Comparison of ENCODE assay signal across 28 cellular contexts in genomic region chr6:106502534-106502933, GRCh38.
A peak's percentile ranks its signal among the peaks of the same experiment; 100 is the strongest.
DNase-seq lines count a peak whose midpoint lies in the region; ATAC-seq, FAIRE-seq and TF ChIP-seq lines count a peak whose summit lies in the region.
"Had no signal": no experiment of that assay in that cellular context is flagged by ENCODE, and none has a peak within 500 bp of the region (broad histone marks: within the 10 kb centered on the region; RNA-seq: fewer than 3 reads in every experiment).

No MANE protein-coding gene starts in this region.

- H3K4me1 ChIP-seq in BLaER1 treated with 17β-estradiol and CSF1 and Interleukin-3, amounts not matched to agents 10 nM and 100 nM, result peaks cover 0 to 25% (median 6%) of the 10 kb centered on the region in 10 experiments; a peak in 8 of 20 replicates
- peaks cover 0 to 4% of the 10 kb centered on the region in 2 donors for H3K4me1 ChIP-seq in lung (ENCODE audit: control insufficient read depth in 2 of 2, insufficient read depth in 2 of 2, low read length in 2 of 2)
- H3K4me1 ChIP-seq: sigmoid colon had no signal

- TF ChIP-seq CTCF in NB4 (IDR thresholded peaks at IDR 0.05; ENCODE audit: low read depth, low read length), result no peak
- TF ChIP-seq CTCF in bronchial epithelial cell (IDR thresholded peaks at IDR 0.05; ENCODE audit: insufficient read depth, low read length, severe bottlenecking), result no peak
- no peak for TF ChIP-seq CTCF in lung (IDR thresholded peaks at IDR 0.05; ENCODE audit: control extremely low read depth, extremely low read depth)

- H3K9ac ChIP-seq in BLaER1 treated with 17β-estradiol and CSF1 and Interleukin-3, amounts not matched to agents 10 nM and 100 nM, result no peak overlapping the region

- H3K9me3 ChIP-seq in BLaER1 treated with 17β-estradiol and CSF1 and Interleukin-3, amounts not matched to agents 10 nM and 100 nM (replicated peaks in 1 of 11), result no peaks in the 10 kb centered on the region
- no peaks in the 10 kb centered on the region for H3K9me3 ChIP-seq in lung (ENCODE audit: control insufficient read depth in 2 of 2, insufficient read depth in 1 of 2, low read length in 1 of 2)
- H3K9me3 ChIP-seq in MG63, result no peaks in the 10 kb centered on the region
- H3K9me3 ChIP-seq: neutrophil, sigmoid colon, thoracic aorta had no signal

- no peak overlapping the region for H3K4me3 ChIP-seq in BLaER1 treated with 17β-estradiol and CSF1 and Interleukin-3, amounts not matched to agents 10 nM and 100 nM
- H3K4me3 ChIP-seq in NB4 (ENCODE audit: low read depth, low read length), result no peak overlapping the region
- no peak overlapping the region for H3K4me3 ChIP-seq in bronchial epithelial cell (ENCODE audit: low read depth, low read length)
- no peak overlapping the region for H3K4me3 ChIP-seq in lung
- no peak overlapping the region for H3K4me3 ChIP-seq in MG63
- H3K4me3 ChIP-seq: sigmoid colon, thoracic aorta had no signal

- peak; percentile 84 for ATAC-seq in lung (ENCODE audit: insufficient read depth, low FRiP score)
- ATAC-seq: activated naive CD8-positive, alpha-beta T cell treated with anti-CD3 and anti-CD28 coated beads, Interleukin-2, amount 50 U/mL, for 24 hours; Right ventricle myocardium inferior had no signal

- DNase-seq in NB4 (ENCODE audit: low read depth) (peak; percentile 59), bronchial epithelial cell (ENCODE audit: low read depth) (peak; percentile 98), lung (ENCODE audit: low spot score) (no peak), pons (ENCODE audit: low spot score) (no peak), DMS114 treated with DMSO at 0.1 percent for 48 hours (lab: John Stamatoyannopoulos, UW; ENCODE audit: unreplicated experiment) (no peak), NCI-H2107 (lab: John Stamatoyannopoulos, UW) (no peak), MG63 (no peak)
- DNase-seq: ACHN; activated CD4-positive, alpha-beta T cell treated with anti-CD3 and anti-CD28 coated beads for 48 hours; activated CD8-positive, alpha-beta memory T cell treated with anti-CD3 and anti-CD28 coated beads for 24 hours; activated gamma-delta T cell treated with Interleukin-2 at 50 U/mL for 16 hours; activated naive CD8-positive, alpha-beta T cell treated with anti-CD3 and anti-CD28 coated beads, Interleukin-2, amount 50 U/mL, for 24 hours; activated T-cell treated with anti-CD3 and anti-CD28 coated beads, Interleukin-2, amount 50 U/mL, for 24 hours; Calu3; cerebellar nuclear complex; DND-41; H9; mesenchymal stem cell; NCI-H1436 treated with DMSO at 0.1 percent for 48 hours; NCI-H774; sigmoid colon; stimulated activated naive CD4-positive, alpha-beta T cell treated with Interleukin-2 at 50 U/mL for 16 hours had no signal

- FAIRE-seq in bronchial epithelial cell (lab: Jason Lieb, UNC), result no peak
- FAIRE-seq: endothelial cell of umbilical vein, GM18507 had no signal

- no peaks in the 10 kb centered on the region for H4K20me1 ChIP-seq in BLaER1 treated with 17β-estradiol and CSF1 and Interleukin-3, amounts not matched to agents 10 nM and 100 nM

- WGBS in lung, 2 donors, result 65 to 71% methylated on average over 4 of the region's 4 CpGs

- TF ChIP-seq POLR2A in NB4 (IDR thresholded peaks at IDR 0.05; ENCODE audit: extremely low read depth, insufficient read length), result no peak

- H3K4me2 ChIP-seq in BLaER1 treated with 17β-estradiol and CSF1 and Interleukin-3, amounts not matched to agents 10 nM and 100 nM, result peak overlapping the region in 7 of 11 experiments; percentile 13 to 84 (median 54); a peak in 11 of 22 replicates

- no peaks in the 10 kb centered on the region for H3K36me3 ChIP-seq in BLaER1 treated with 17β-estradiol and CSF1 and Interleukin-3, amounts not matched to agents 10 nM and 100 nM
- peaks cover 8% of the 10 kb centered on the region for H3K36me3 ChIP-seq in bronchial epithelial cell (ENCODE audit: control insufficient read depth, insufficient read depth, low read length)
- H3K36me3 ChIP-seq in lung (ENCODE audit: control insufficient read depth in 2 of 2, insufficient read depth in 2 of 2, low read length in 2 of 2), result no peaks in the 10 kb centered on the region
- H3K36me3 ChIP-seq in MG63, result no peaks in the 10 kb centered on the region
- H3K36me3 ChIP-seq: neutrophil, sigmoid colon, thoracic aorta had no signal

- peak overlapping the region in 2 of 11 experiments; percentile 1 to 37; a peak in 2 of 22 replicates for H3K27ac ChIP-seq in BLaER1 treated with 17β-estradiol and CSF1 and Interleukin-3, amounts not matched to agents 10 nM and 100 nM
- H3K27ac ChIP-seq in lung (ENCODE audit: low read depth in 1 of 2, low read length in 1 of 2), result no peak overlapping the region
- H3K27ac ChIP-seq: neutrophil, sigmoid colon, thoracic aorta had no signal

- peaks cover under 1 to 8% (median 6%) of the 10 kb centered on the region in 11 experiments; a peak in 18 of 22 replicates for H3K27me3 ChIP-seq in BLaER1 treated with 17β-estradiol and CSF1 and Interleukin-3, amounts not matched to agents 10 nM and 100 nM
- H3K27me3 ChIP-seq in bronchial epithelial cell (ENCODE audit: control insufficient read depth, insufficient read depth, low read length), result no peaks in the 10 kb centered on the region
- H3K27me3 ChIP-seq in lung (ENCODE audit: control insufficient read depth, insufficient read depth), result no peaks in the 10 kb centered on the region
- H3K27me3 ChIP-seq in MG63, result no peaks in the 10 kb centered on the region
- H3K27me3 ChIP-seq: neutrophil had no signal

Comparison
In these comparisons a context has a peak if more than half of its experiments do, and no peak if none do; other contexts are left out.
1. DNase-seq: peak in NB4 (single experiment) and bronchial epithelial cell (single experiment); none in lung (single experiment), pons (single experiment), DMS114 treated with DMSO at 0.1 percent for 48 hours (single experiment), NCI-H2107 (single experiment) and MG63 (single experiment).